ENCODE assay signal across 7 cellular contexts in the genomic region with DNA sequence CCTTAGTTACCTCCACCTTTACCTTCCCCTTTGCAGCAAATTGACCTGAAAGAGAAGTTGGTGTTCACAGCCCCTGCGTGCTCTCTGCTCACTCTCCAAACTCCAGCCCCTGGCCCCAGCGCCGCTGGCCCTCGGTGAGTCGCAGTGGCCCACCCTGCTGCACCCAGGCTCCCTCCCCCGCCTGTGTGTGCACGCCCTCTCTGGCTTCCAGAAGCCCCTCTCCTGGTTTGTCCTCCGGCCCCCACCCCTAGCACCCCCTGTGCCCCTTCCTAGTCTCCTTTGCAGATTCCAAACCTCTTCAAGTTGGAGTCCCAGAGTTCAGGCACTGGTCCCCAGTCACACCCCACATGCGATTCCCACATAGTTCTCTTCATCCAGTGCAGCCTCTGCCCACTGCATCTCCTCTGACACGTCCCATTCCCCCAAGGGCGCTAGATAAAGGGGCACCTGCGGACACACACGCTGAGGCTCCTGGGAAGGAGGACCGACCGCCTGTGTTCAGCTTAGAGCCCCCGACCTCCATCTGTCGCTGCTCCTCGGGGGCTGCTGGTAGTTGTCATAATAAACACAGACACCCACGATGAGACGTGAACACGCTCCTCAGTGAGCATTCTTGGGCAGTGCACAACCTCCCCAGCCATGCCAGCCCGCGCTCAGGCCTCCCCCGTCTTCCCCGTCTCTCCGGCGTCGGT. TPM values are rescaled to one million over a fixed set of nuclear protein-coding genes. Genes with fewer than 3 reads are reported as not detected.
DNase-seq lines count a peak whose midpoint lies in the region; ATAC-seq lines count a peak whose summit lies in the region.
"Had no signal": no experiment of that assay in that cellular context is flagged by ENCODE, and none has a peak within 500 bp of the region (broad histone marks: within the 10 kb centered on the region; RNA-seq: fewer than 3 reads in every experiment).

No MANE protein-coding gene starts in this region.

- no peaks in the 10 kb centered on the region for H3K9me3 Mint-ChIP-seq in stimulated activated memory B cell treated with anti-CD40 and anti-IgM and Interleukin-4, amounts not matched to agents 10 μg/mL and 1 μg/mL and 100 μg/mL, for 72 hours

- peak overlapping the region; percentile 27 to 65 for H3K4me3 ChIP-seq in esophagus (ENCODE audit: low read depth in 1 of 2, low read length in 2 of 2)

- ATAC-seq in stimulated activated memory B cell treated with anti-CD40 and anti-IgM and Interleukin-4, amounts not matched to agents 10 μg/mL and 1 μg/mL and 100 μg/mL, for 72 hours = no peak
- ATAC-seq in GM18907 (IDR thresholded peaks at IDR 0.05; ENCODE audit: unreplicated experiment) = no peak

- H3K27me3 ChIP-seq in esophagus (ENCODE audit: control insufficient read depth in 1 of 2, insufficient read depth in 2 of 2, low read length in 2 of 2) = no peaks in the 10 kb centered on the region

- H3K27ac Mint-ChIP-seq in stimulated activated memory B cell treated with anti-CD40 and anti-IgM and Interleukin-4, amounts not matched to agents 10 μg/mL and 1 μg/mL and 100 μg/mL, for 72 hours = no peak overlapping the region

- H3K4me1 ChIP-seq in esophagus (ENCODE audit: control insufficient read depth in 2 of 2, insufficient read depth in 2 of 2, low read length in 1 of 2) = peaks cover 12 to 26% of the 10 kb centered on the region in 2 donors

- H3K36me3 Mint-ChIP-seq in stimulated activated memory B cell treated with anti-CD40 and anti-IgM and Interleukin-4, amounts not matched to agents 10 μg/mL and 1 μg/mL and 100 μg/mL, for 72 hours = no peaks in the 10 kb centered on the region

- H3K27ac ChIP-seq in esophagus (ENCODE audit: low read depth in 2 of 2, low read length in 1 of 2) = peak overlapping the region; percentile 84
- H3K27ac ChIP-seq: epithelial cell of prostate had no signal

- H3K4me3 Mint-ChIP-seq in stimulated activated memory B cell treated with anti-CD40 and anti-IgM and Interleukin-4, amounts not matched to agents 10 μg/mL and 1 μg/mL and 100 μg/mL, for 72 hours = peak overlapping the region; percentile 63

- H3K27me3 Mint-ChIP-seq in stimulated activated memory B cell treated with anti-CD40 and anti-IgM and Interleukin-4, amounts not matched to agents 10 μg/mL and 1 μg/mL and 100 μg/mL, for 72 hours = peaks cover 16% of the 10 kb centered on the region

- WGBS in esophagus, 2 donors = 21 to 22% methylated on average over 28 of the region's 28 CpGs

- DNase-seq in NCI-H1092 treated with DMSO at 0.1 percent for 48 hours (lab: John Stamatoyannopoulos, UW) (peak; percentile 40), NCI-H1092 (lab: John Stamatoyannopoulos, UW) (no peak), GM19240 (ENCODE audit: insufficient read length, low spot score) (no peak)

- H3K4me1 Mint-ChIP-seq in stimulated activated memory B cell treated with anti-CD40 and anti-IgM and Interleukin-4, amounts not matched to agents 10 μg/mL and 1 μg/mL and 100 μg/mL, for 72 hours = peaks cover 41% of the 10 kb centered on the region

- no peaks in the 10 kb centered on the region for H3K9me3 ChIP-seq in esophagus (ENCODE audit: control insufficient read depth in 2 of 2, insufficient read depth in 1 of 2, low read depth in 1 of 2, low read length in 1 of 2)

- H3K36me3 ChIP-seq in esophagus (ENCODE audit: control insufficient read depth in 2 of 2, insufficient read depth in 2 of 2, low read length in 1 of 2) = no peaks in the 10 kb centered on the region

RNA-seq across cellular contexts. Expression of gene PHRF1, which starts 1.5 kb away (rescaled TPM):
- 10 to 100 TPM; 13.7 to 28.4 TPM for polyA plus RNA-seq in esophagus

RNA-seq across cellular contexts. Expression of gene RASSF7, which starts 14.0 kb away (rescaled TPM):
- 10 to 100 TPM; 46.6 to 82.4 TPM for polyA plus RNA-seq in esophagus

RNA-seq across cellular contexts. Expression of gene LMNTD2, which starts 14.2 kb away (rescaled TPM):
- polyA plus RNA-seq in esophagus = 1 to 10 TPM; 2.9 to 6.9 TPM

RNA-seq across cellular contexts. Expression of gene LRRC56, which starts 37.5 kb away (rescaled TPM):
- polyA plus RNA-seq in esophagus = 1 to 10 TPM; 1.7 to 4.0 TPM

RNA-seq across cellular contexts. Expression of gene HRAS, which starts 39.4 kb away (rescaled TPM):
- 100 to 1,000 TPM; 163 to 257 TPM for polyA plus RNA-seq in esophagus
